8 cellular contexts compared by ENCODE assay signal in the genomic region with DNA sequence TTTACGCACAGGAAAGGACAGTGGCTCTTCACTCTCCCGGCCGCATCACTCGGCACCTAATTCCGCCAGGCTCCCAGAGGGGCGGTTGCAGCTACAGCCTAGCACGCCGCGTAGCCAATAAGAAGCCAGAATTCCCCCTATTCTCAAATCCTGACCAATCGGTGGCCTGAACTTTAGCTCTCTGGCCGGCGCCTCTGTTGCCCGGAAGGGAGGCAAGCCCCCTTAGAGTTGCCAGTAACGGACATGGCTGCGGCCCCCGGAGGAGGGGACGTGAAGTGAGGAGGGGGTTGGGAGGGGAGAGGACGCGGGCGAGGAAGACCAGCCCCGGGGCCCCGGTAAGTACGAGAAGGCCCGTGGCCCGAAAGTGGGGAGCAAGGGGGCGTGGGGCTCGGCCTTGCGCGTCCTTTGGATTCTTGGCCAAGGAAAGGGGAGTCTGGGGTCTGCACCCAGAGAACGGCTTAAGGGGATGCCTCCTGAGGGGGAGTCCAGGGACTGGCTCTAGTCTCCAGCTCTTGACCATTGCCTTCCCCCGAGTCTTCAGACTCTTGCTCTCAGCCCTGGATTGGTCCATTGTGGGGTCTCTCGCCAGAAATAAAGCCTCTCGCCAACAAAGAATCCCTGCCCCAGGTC. TPM values are rescaled to one million over a fixed set of nuclear protein-coding genes. Genes with fewer than 3 reads are reported as not detected.
DNase-seq lines count a peak whose midpoint lies in the region; ATAC-seq lines count a peak whose summit lies in the region.

Gene TMEM94, plus strand, starts transcription at position 219 of the 630 bp plus-strand sequence. CDS start 15,271 bp downstream, outside the sequence.

- intact Hi-C loops in activated T-helper 1 cell treated with anti-CD3 and anti-CD28 coated beads, Interleukin-12 subunit alpha, Interleukin-12 subunit beta, Interleukin-2, Interleukin-4 antibody, amounts not matched to agents 30 ng/mL and 10 ng/mL and 1 ng/mL, durations not matched to agents 14 hours and 24 hours and 36 hours (cut with micrococcal nuclease), result loop anchor here (1.0 to 2.0 kb wide), 7 partner anchors 30 to 168 kb away; partner anchors contain the start of genes CASKIN2, GRB2, LLGL2 and SLC25A19

- H3K27me3 Mint-ChIP-seq in activated T-helper 1 cell treated with anti-CD3 and anti-CD28 coated beads, Interleukin-12 subunit alpha, Interleukin-12 subunit beta, Interleukin-2, Interleukin-4 antibody, amounts not matched to agents 30 ng/mL and 10 ng/mL and 1 ng/mL, durations not matched to agents 14 hours and 24 hours and 36 hours (ENCODE audit: insufficient read depth), result no peaks in the 10 kb centered on the region
- H3K27me3 Mint-ChIP-seq in naive B cell, result no peaks in the 10 kb centered on the region
- no peaks in the 10 kb centered on the region for H3K27me3 Mint-ChIP-seq in stimulated activated memory B cell treated with anti-CD40 and anti-IgM and Interleukin-4, amounts not matched to agents 10 μg/mL and 1 μg/mL and 100 μg/mL, for 72 hours

- DNase-seq in DMS79 treated with DMSO at 0.1 percent for 48 hours (lab: John Stamatoyannopoulos, UW) (peak; percentile 94), Kasumi-1 (lab: John Stamatoyannopoulos, UW) (peak; percentile 99 to 100), RPMI7951 (ENCODE audit: low read depth) (peak; percentile 95), fibroblast of gingiva (ENCODE audit: low read depth) (peak; percentile 98), naive B cell (peak; percentile 90)
- DNase-seq in activated T-helper 1 cell treated with anti-CD3 and anti-CD28 coated beads, Interleukin-12 subunit alpha, Interleukin-12 subunit beta, Interleukin-2, Interleukin-4 antibody, amounts not matched to agents 30 ng/mL and 10 ng/mL and 1 ng/mL, durations not matched to agents 14 hours and 24 hours and 36 hours (ENCODE audit: low spot score), result peak; percentile 89

- peak within 1 kb of the TSS; percentile 84 for H3K27ac Mint-ChIP-seq in activated T-helper 1 cell treated with anti-CD3 and anti-CD28 coated beads, Interleukin-12 subunit alpha, Interleukin-12 subunit beta, Interleukin-2, Interleukin-4 antibody, amounts not matched to agents 30 ng/mL and 10 ng/mL and 1 ng/mL, durations not matched to agents 14 hours and 24 hours and 36 hours
- peak within 1 kb of the TSS; percentile 80 to 98 (median 96) for H3K27ac Mint-ChIP-seq in naive B cell
- H3K27ac Mint-ChIP-seq in stimulated activated memory B cell treated with anti-CD40 and anti-IgM and Interleukin-4, amounts not matched to agents 10 μg/mL and 1 μg/mL and 100 μg/mL, for 72 hours, result peak within 1 kb of the TSS; percentile 90

- peak within 1 kb of the TSS; percentile 92 for H3K4me3 Mint-ChIP-seq in activated T-helper 1 cell treated with anti-CD3 and anti-CD28 coated beads, Interleukin-12 subunit alpha, Interleukin-12 subunit beta, Interleukin-2, Interleukin-4 antibody, amounts not matched to agents 30 ng/mL and 10 ng/mL and 1 ng/mL, durations not matched to agents 14 hours and 24 hours and 36 hours
- H3K4me3 Mint-ChIP-seq in naive B cell, result peak within 1 kb of the TSS; percentile 92 to 97 (median 95)
- H3K4me3 Mint-ChIP-seq in stimulated activated memory B cell treated with anti-CD40 and anti-IgM and Interleukin-4, amounts not matched to agents 10 μg/mL and 1 μg/mL and 100 μg/mL, for 72 hours, result peak within 1 kb of the TSS; percentile 92

- H3K4me1 Mint-ChIP-seq in activated T-helper 1 cell treated with anti-CD3 and anti-CD28 coated beads, Interleukin-12 subunit alpha, Interleukin-12 subunit beta, Interleukin-2, Interleukin-4 antibody, amounts not matched to agents 30 ng/mL and 10 ng/mL and 1 ng/mL, durations not matched to agents 14 hours and 24 hours and 36 hours (ENCODE audit: low read depth), result peaks cover 35% of the 10 kb centered on the region
- peaks cover 31 to 42% (median 40%) of the 10 kb centered on the region in 3 donors for H3K4me1 Mint-ChIP-seq in naive B cell
- peaks cover 43% of the 10 kb centered on the region for H3K4me1 Mint-ChIP-seq in stimulated activated memory B cell treated with anti-CD40 and anti-IgM and Interleukin-4, amounts not matched to agents 10 μg/mL and 1 μg/mL and 100 μg/mL, for 72 hours

- ATAC-seq in GM21825 (IDR thresholded peaks at IDR 0.05; ENCODE audit: unreplicated experiment), result peak; percentile 95
- ATAC-seq in naive B cell (ENCODE audit: low read depth in 2 of 2), result peak; percentile 98 to 99
- ATAC-seq in stimulated activated memory B cell treated with anti-CD40 and anti-IgM and Interleukin-4, amounts not matched to agents 10 μg/mL and 1 μg/mL and 100 μg/mL, for 72 hours, result peak; percentile 99

- H3K36me3 Mint-ChIP-seq in activated T-helper 1 cell treated with anti-CD3 and anti-CD28 coated beads, Interleukin-12 subunit alpha, Interleukin-12 subunit beta, Interleukin-2, Interleukin-4 antibody, amounts not matched to agents 30 ng/mL and 10 ng/mL and 1 ng/mL, durations not matched to agents 14 hours and 24 hours and 36 hours (ENCODE audit: low read depth), result peaks cover 2% of the 10 kb centered on the region
- H3K36me3 Mint-ChIP-seq in naive B cell, result no peaks in the 10 kb centered on the region
- no peaks in the 10 kb centered on the region for H3K36me3 Mint-ChIP-seq in stimulated activated memory B cell treated with anti-CD40 and anti-IgM and Interleukin-4, amounts not matched to agents 10 μg/mL and 1 μg/mL and 100 μg/mL, for 72 hours

- no peaks in the 10 kb centered on the region for H3K9me3 Mint-ChIP-seq in activated T-helper 1 cell treated with anti-CD3 and anti-CD28 coated beads, Interleukin-12 subunit alpha, Interleukin-12 subunit beta, Interleukin-2, Interleukin-4 antibody, amounts not matched to agents 30 ng/mL and 10 ng/mL and 1 ng/mL, durations not matched to agents 14 hours and 24 hours and 36 hours
- H3K9me3 Mint-ChIP-seq in naive B cell, result no peaks in the 10 kb centered on the region
- no peaks in the 10 kb centered on the region for H3K9me3 Mint-ChIP-seq in stimulated activated memory B cell treated with anti-CD40 and anti-IgM and Interleukin-4, amounts not matched to agents 10 μg/mL and 1 μg/mL and 100 μg/mL, for 72 hours

RNA-seq across cellular contexts. Expression of gene TMEM94, which starts in this region (rescaled TPM):
- total RNA-seq in RPMI7951 (2014; rRNA removed; shearing (Covaris generic)), result 12.1 and 15.4 TPM in 2 replicates
- total RNA-seq in activated T-helper 1 cell treated with anti-CD3 and anti-CD28 coated beads, Interleukin-12 subunit alpha, Interleukin-12 subunit beta, Interleukin-2, Interleukin-4 antibody, amounts not matched to agents 30 ng/mL and 10 ng/mL and 1 ng/mL, durations not matched to agents 14 hours and 24 hours and 36 hours, result 67.0 and 70.4 TPM in 2 replicates
- polyA plus RNA-seq in naive B cell (ENCODE audit: low read depth in 6 of 6), result 10 to 100 TPM in 2 of 6 donors, 1 to 10 TPM in 4; 6.3 to 25.9 (median 9.0) TPM

Comparison
In these comparisons a context has a peak if more than half of its experiments do, and no peak if none do; other contexts are left out.
1. Peak in every context shown above with its lines: DNase-seq and ATAC-seq.